ENCODE assay signal across 10 cellular contexts in the genomic region with DNA sequence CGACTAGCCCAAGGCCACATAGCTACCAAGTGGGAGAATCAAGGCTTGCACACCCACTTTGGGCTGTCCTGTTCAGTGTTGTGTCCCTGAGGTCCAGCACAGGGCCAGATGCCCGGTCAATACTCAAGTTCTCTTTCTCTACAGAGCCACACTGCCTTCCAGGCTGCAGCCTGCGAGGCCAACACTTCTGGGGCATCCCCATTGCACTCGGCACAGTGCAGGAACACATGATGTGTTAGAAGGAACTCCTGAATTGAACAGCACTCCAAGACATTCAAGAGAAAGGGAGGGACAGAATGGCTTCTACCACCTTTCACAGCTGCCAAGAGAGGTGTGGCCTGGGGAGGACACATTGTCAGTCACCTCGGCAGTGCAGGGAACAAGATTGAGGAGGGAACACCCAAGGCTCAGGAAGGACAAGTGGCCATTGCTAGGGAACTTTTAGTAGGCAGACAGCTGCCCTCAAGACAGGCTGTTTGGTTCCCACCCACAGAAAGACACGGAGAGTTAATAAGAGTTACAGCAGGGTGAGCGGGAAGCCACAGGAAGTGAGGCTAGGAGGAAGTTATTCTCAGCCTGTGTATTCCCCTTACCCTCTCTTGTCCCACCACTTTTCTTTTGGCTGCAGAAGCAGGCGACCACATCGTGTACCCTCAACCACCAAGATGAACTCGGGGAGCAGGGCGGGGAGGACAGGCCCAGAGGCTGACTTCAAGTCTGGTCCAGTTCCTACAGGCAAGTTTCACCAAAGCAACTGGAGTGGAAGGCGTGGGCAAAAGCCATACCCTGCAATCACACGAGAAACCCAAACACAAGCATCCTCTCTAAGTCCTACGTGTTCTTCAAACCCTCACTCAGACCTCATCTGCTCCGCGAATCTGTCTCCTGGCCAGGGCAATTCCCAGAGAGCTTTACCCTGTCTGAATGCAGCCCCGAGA.
DNase-seq lines count a peak whose midpoint lies in the region; ATAC-seq, FAIRE-seq and TF ChIP-seq lines count a peak whose summit lies in the region.
"Had no signal": no experiment of that assay in that cellular context is flagged by ENCODE, and none has a peak within 500 bp of the region (broad histone marks: within the 10 kb centered on the region; RNA-seq: fewer than 3 reads in every experiment).

No MANE protein-coding gene starts in this region.

- CTCF ChIA-PET in PC-3 (lab: Charles Lee) = no interaction called here

- TF ChIP-seq CTCF in RWPE2 (IDR thresholded peaks at IDR 0.05; ENCODE audit: poor library complexity, severe bottlenecking) = no peak
- no peak for TF ChIP-seq CTCF in mucosa of descending colon (IDR thresholded peaks at IDR 0.05)
- no peak for TF ChIP-seq CTCF in PC-3 (conservative IDR thresholded peaks at IDR 0.05; ENCODE audit: low read depth, low read length)
- TF ChIP-seq CTCF in mesothelial cell of epicardium (IDR thresholded peaks at IDR 0.05; ENCODE audit: unreplicated experiment) = no peak

- intact Hi-C loops in mucosa of descending colon (cut with DNase I, micrococcal nuclease) (no loop called here), PC-3 (cut with micrococcal nuclease) (no loop called here)

- H3K4me1 Mint-ChIP-seq in mesothelial cell of epicardium = peaks cover 35% of the 10 kb centered on the region

- ATAC-seq in GM21619 (IDR thresholded peaks at IDR 0.05; ENCODE audit: unreplicated experiment) (peak; percentile 74), RWPE2 (ENCODE audit: low read depth) (no peak), mucosa of descending colon (peak; percentile 54), PC-3 (no peak)
- ATAC-seq: SK-N-SH treated with all-trans-retinoic acid at 6 μM for 48 hours had no signal

- H3K36me3 ChIP-seq in RWPE2 (ENCODE audit: low read depth) (no peaks in the 10 kb centered on the region), mucosa of descending colon (ENCODE audit: low read depth) (no peaks in the 10 kb centered on the region), PC-3 (ENCODE audit: low read depth, low read length) (no peaks in the 10 kb centered on the region)
- H3K36me3 ChIP-seq: vagina had no signal

- H3K9me2 ChIP-seq in PC-3 (replicated peaks; ENCODE audit: low read length) = no peaks in the 10 kb centered on the region

- no peak overlapping the region for H3K4me2 ChIP-seq in PC-3 (ENCODE audit: low read length)

- DNase-seq in GM18507 (ENCODE audit: extremely low spot score, insufficient read length, low read depth) (no peak), RWPE2 (ENCODE audit: low spot score) (no peak), mucosa of descending colon (peak in 1 of 3 donors; percentile 12), NCI-H1436 treated with DMSO at 0.1 percent for 48 hours (lab: John Stamatoyannopoulos, UW) (no peak), PC-3 (no peak), mesothelial cell of epicardium (ENCODE audit: low spot score in 2 of 2, unreplicated experiment in 2 of 2) (no peak), NCI-H2196 (lab: John Stamatoyannopoulos, UW; ENCODE audit: unreplicated experiment) (no peak)

- no peak overlapping the region for H3K4me3 ChIP-seq in RWPE2 (ENCODE audit: severe bottlenecking)
- no peak overlapping the region for H3K4me3 ChIP-seq in mucosa of descending colon
- no peak overlapping the region for H3K4me3 ChIP-seq in PC-3 (ENCODE audit: low read length)
- H3K4me3 ChIP-seq: vagina had no signal

- FAIRE-seq in GM18507 (lab: Jason Lieb, UNC) = peak; percentile 91

- no peaks in the 10 kb centered on the region for H3K79me2 ChIP-seq in PC-3 (ENCODE audit: low read length)

- H3K9me3 ChIP-seq in RWPE2 (ENCODE audit: severe bottlenecking) = no peaks in the 10 kb centered on the region
- H3K9me3 ChIP-seq in mucosa of descending colon = no peaks in the 10 kb centered on the region
- no peaks in the 10 kb centered on the region for H3K9me3 ChIP-seq in PC-3 (ENCODE audit: low read length)
- H3K9me3 ChIP-seq: vagina had no signal

- no peaks in the 10 kb centered on the region for H3K27me3 Mint-ChIP-seq in mesothelial cell of epicardium (ENCODE audit: low read depth)

- H3K27ac ChIP-seq in RWPE2 (ENCODE audit: poor library complexity, severe bottlenecking) (peak overlapping the region; percentile 3), PC-3 (ENCODE audit: low read length) (no peak overlapping the region)
- H3K27ac ChIP-seq: vagina had no signal

- H2AFZ ChIP-seq in PC-3 (ENCODE audit: low read length) = no peak overlapping the region

- H4K20me1 ChIP-seq in PC-3 (ENCODE audit: low read length) = no peaks in the 10 kb centered on the region

- H3F3A ChIP-seq in PC-3 (ENCODE audit: low read length, unreplicated experiment) = no peaks in the 10 kb centered on the region

- peaks cover 17% of the 10 kb centered on the region for H3K36me3 Mint-ChIP-seq in mesothelial cell of epicardium

- H3K9me3 Mint-ChIP-seq in mesothelial cell of epicardium = no peaks in the 10 kb centered on the region

- H3K9ac ChIP-seq in PC-3 (ENCODE audit: low read length) = no peak overlapping the region

- POLR2A ChIA-PET in PC-3 (lab: Charles Lee; ENCODE audit: unreplicated experiment) = no interaction called here

- H3K27me3 ChIP-seq in RWPE2 (ENCODE audit: insufficient read depth, poor library complexity, severe bottlenecking) (no peaks in the 10 kb centered on the region), PC-3 (ENCODE audit: low read length) (no peaks in the 10 kb centered on the region)
- H3K27me3 ChIP-seq: vagina had no signal

- H3K4me1 ChIP-seq in RWPE2 (ENCODE audit: insufficient read depth, poor library complexity, severe bottlenecking) (peaks cover 11% of the 10 kb centered on the region), mucosa of descending colon (ENCODE audit: low read depth) (no peaks in the 10 kb centered on the region), PC-3 (ENCODE audit: insufficient read depth, low read length) (peaks cover 11% of the 10 kb centered on the region)

- H3K27ac Mint-ChIP-seq in mesothelial cell of epicardium = no peak overlapping the region

- no TSS peak for BruUV-seq in PC-3 (replicated peaks; lab: Mats Ljungman, UMichigan)

- no peak overlapping the region for H3K4me3 Mint-ChIP-seq in mesothelial cell of epicardium

Comparison
In these comparisons a context has a peak if more than half of its experiments do, and no peak if none do; other contexts are left out.
1. ATAC-seq: peak in GM21619 (single experiment) and mucosa of descending colon (single experiment); none in RWPE2 (single experiment) and PC-3 (single experiment).